Comparison of ENCODE assay signal across 12 cellular contexts in the genomic region with DNA sequence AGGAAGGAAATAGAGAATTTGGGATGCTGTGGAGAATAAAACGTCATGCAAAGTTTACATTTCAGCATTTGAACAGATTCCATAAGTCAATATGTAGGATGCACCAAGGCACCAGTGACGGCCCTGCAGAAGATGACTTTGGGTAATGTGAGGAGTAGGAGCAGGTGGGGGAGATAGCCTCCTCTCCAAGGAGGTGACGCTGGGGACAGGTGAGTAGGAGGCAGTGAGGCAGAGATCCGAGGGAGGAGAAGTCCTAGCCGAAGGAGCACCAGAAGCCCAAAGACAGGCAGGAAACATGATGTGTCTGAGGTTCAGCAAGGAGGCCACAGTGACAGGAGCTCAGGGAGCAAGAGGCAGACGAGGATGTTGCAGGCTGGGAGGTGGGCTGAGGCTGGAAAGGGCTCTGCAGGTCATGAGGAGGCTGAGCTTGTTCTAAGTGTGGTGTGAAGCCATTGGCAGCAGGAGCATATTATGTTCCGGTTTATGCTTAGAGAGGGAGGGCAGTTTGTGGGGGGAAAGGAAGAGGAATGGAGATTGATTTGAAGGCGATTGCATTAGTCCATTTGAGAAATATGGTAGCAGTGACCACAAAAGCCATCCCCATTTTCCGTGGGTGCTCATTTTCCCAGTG. TPM values are rescaled to one million over a fixed set of nuclear protein-coding genes. Genes with fewer than 3 reads are reported as not detected.
DNase-seq lines count a peak whose midpoint lies in the region; ATAC-seq and TF ChIP-seq lines count a peak whose summit lies in the region.
"Had no signal": no experiment of that assay in that cellular context is flagged by ENCODE, and none has a peak within 500 bp of the region (broad histone marks: within the 10 kb centered on the region; RNA-seq: fewer than 3 reads in every experiment).

No MANE protein-coding gene starts in this region.

- WGBS in thyroid gland, 2 donors: 87 to 91% methylated on average over 9 of the region's 9 CpGs

- no peak overlapping the region for H3K27ac ChIP-seq in thyroid gland

- no peaks in the 10 kb centered on the region for H3K36me3 ChIP-seq in thyroid gland

- CTCF ChIA-PET in activated CD4-positive, alpha-beta memory T cell treated with anti-CD3 and anti-CD28 coated beads, Interleukin-2, amount 10 ng/mL, durations not matched to agents 7 days and 5 days (lab: Charles Lee): interaction anchor here (1.6 to 6.1 kb wide), 3 partner anchors 12 to 25 kb away, joined by 10 to 42 read pairs (median 31); no protein-coding TSS in a partner anchor
- CTCF ChIA-PET in Calu3 (lab: Charles Lee): no interaction called here

- H3K27ac Mint-ChIP-seq in activated CD4-positive, alpha-beta memory T cell treated with anti-CD3 and anti-CD28 coated beads, Interleukin-2, amount 10 ng/mL, durations not matched to agents 7 days and 5 days: peak overlapping the region; percentile 96
- peak overlapping the region; percentile 92 to 95 for H3K27ac Mint-ChIP-seq in effector memory CD8-positive, alpha-beta T cell
- peak overlapping the region; percentile 97 for H3K27ac Mint-ChIP-seq in stimulated activated naive CD8-positive, alpha-beta T cell treated with anti-CD3 and anti-CD28 coated beads, Interleukin-15, Interleukin-2, amounts not matched to agents 100 ng/mL and 50 ng/mL, for 24 hours
- no peak overlapping the region for H3K27ac Mint-ChIP-seq in Calu3 (ENCODE audit: unreplicated experiment)

- no peaks in the 10 kb centered on the region for H3K27me3 Mint-ChIP-seq in activated CD4-positive, alpha-beta memory T cell treated with anti-CD3 and anti-CD28 coated beads, Interleukin-2, amount 10 ng/mL, durations not matched to agents 7 days and 5 days
- no peaks in the 10 kb centered on the region for H3K27me3 Mint-ChIP-seq in effector memory CD8-positive, alpha-beta T cell
- H3K27me3 Mint-ChIP-seq in stimulated activated naive CD8-positive, alpha-beta T cell treated with anti-CD3 and anti-CD28 coated beads, Interleukin-15, Interleukin-2, amounts not matched to agents 100 ng/mL and 50 ng/mL, for 24 hours: no peaks in the 10 kb centered on the region
- H3K27me3 Mint-ChIP-seq in Calu3 (ENCODE audit: unreplicated experiment): no peaks in the 10 kb centered on the region

- no peaks in the 10 kb centered on the region for H3K9me3 Mint-ChIP-seq in activated CD4-positive, alpha-beta memory T cell treated with anti-CD3 and anti-CD28 coated beads, Interleukin-2, amount 10 ng/mL, durations not matched to agents 7 days and 5 days
- H3K9me3 Mint-ChIP-seq in effector memory CD8-positive, alpha-beta T cell: no peaks in the 10 kb centered on the region
- no peaks in the 10 kb centered on the region for H3K9me3 Mint-ChIP-seq in stimulated activated naive CD8-positive, alpha-beta T cell treated with anti-CD3 and anti-CD28 coated beads, Interleukin-15, Interleukin-2, amounts not matched to agents 100 ng/mL and 50 ng/mL, for 24 hours
- no peaks in the 10 kb centered on the region for H3K9me3 Mint-ChIP-seq in Calu3 (ENCODE audit: low read depth, unreplicated experiment)

- no peak overlapping the region for H3K4me3 ChIP-seq in thyroid gland (replicated peaks in 1 of 3)
- H3K4me3 ChIP-seq: dorsolateral prefrontal cortex, tibial nerve had no signal

- H3K9me3 ChIP-seq in thyroid gland: no peaks in the 10 kb centered on the region
- H3K9me3 ChIP-seq: tibial nerve had no signal

- intact Hi-C loops in Calu3 (cut with micrococcal nuclease; ENCODE audit: unreplicated experiment) (no loop called here), thyroid gland (cut with DNase I) (no loop called here)

- H3K4me1 ChIP-seq in thyroid gland: no peaks in the 10 kb centered on the region

- H3K4me3 Mint-ChIP-seq in activated CD4-positive, alpha-beta memory T cell treated with anti-CD3 and anti-CD28 coated beads, Interleukin-2, amount 10 ng/mL, durations not matched to agents 7 days and 5 days: peak overlapping the region; percentile 85
- H3K4me3 Mint-ChIP-seq in effector memory CD8-positive, alpha-beta T cell: peak overlapping the region; percentile 93 to 95
- H3K4me3 Mint-ChIP-seq in stimulated activated naive CD8-positive, alpha-beta T cell treated with anti-CD3 and anti-CD28 coated beads, Interleukin-15, Interleukin-2, amounts not matched to agents 100 ng/mL and 50 ng/mL, for 24 hours: peak overlapping the region; percentile 93
- H3K4me3 Mint-ChIP-seq in Calu3 (ENCODE audit: low read depth, unreplicated experiment): no peak overlapping the region

- peaks cover 54% of the 10 kb centered on the region for H3K36me3 Mint-ChIP-seq in activated CD4-positive, alpha-beta memory T cell treated with anti-CD3 and anti-CD28 coated beads, Interleukin-2, amount 10 ng/mL, durations not matched to agents 7 days and 5 days (ENCODE audit: low read depth)
- peaks cover 59% of the 10 kb centered on the region for H3K36me3 Mint-ChIP-seq in effector memory CD8-positive, alpha-beta T cell (ENCODE audit: insufficient read depth)
- H3K36me3 Mint-ChIP-seq in stimulated activated naive CD8-positive, alpha-beta T cell treated with anti-CD3 and anti-CD28 coated beads, Interleukin-15, Interleukin-2, amounts not matched to agents 100 ng/mL and 50 ng/mL, for 24 hours (ENCODE audit: low read depth): peaks cover 63% of the 10 kb centered on the region
- peaks cover 15% of the 10 kb centered on the region for H3K36me3 Mint-ChIP-seq in Calu3 (ENCODE audit: insufficient read depth, unreplicated experiment)

- no peak for TF ChIP-seq CTCF in Calu3 (IDR thresholded peaks at IDR 0.05; ENCODE audit: unreplicated experiment)
- no peak for TF ChIP-seq CTCF in thyroid gland (IDR thresholded peaks at IDR 0.05)

- H3K27me3 ChIP-seq in thyroid gland: no peaks in the 10 kb centered on the region
- H3K27me3 ChIP-seq: dorsolateral prefrontal cortex, tibial nerve had no signal

- peak; percentile 43 for DNase-seq in activated CD4-positive, alpha-beta memory T cell treated with anti-CD3 and anti-CD28 coated beads, Interleukin-2, amount 10 ng/mL, durations not matched to agents 7 days and 5 days
- DNase-seq in effector memory CD8-positive, alpha-beta T cell: no peak
- DNase-seq in GM19240 (ENCODE audit: insufficient read length, low spot score) (no peak), Calu3 (no peak), NCI-H187 (lab: John Stamatoyannopoulos, UW) (no peak), thyroid gland (no peak)
- DNase-seq: DMS153, dorsolateral prefrontal cortex had no signal

- BruUV-seq in Calu3 (replicated peaks; lab: Mats Ljungman, UMichigan): no TSS peak

- H3K4me1 Mint-ChIP-seq in activated CD4-positive, alpha-beta memory T cell treated with anti-CD3 and anti-CD28 coated beads, Interleukin-2, amount 10 ng/mL, durations not matched to agents 7 days and 5 days: peaks cover 77% of the 10 kb centered on the region
- H3K4me1 Mint-ChIP-seq in effector memory CD8-positive, alpha-beta T cell (ENCODE audit: low read depth in 2 of 2): peaks cover 67 to 73% of the 10 kb centered on the region in 2 donors
- H3K4me1 Mint-ChIP-seq in stimulated activated naive CD8-positive, alpha-beta T cell treated with anti-CD3 and anti-CD28 coated beads, Interleukin-15, Interleukin-2, amounts not matched to agents 100 ng/mL and 50 ng/mL, for 24 hours (ENCODE audit: low read depth): peaks cover 88% of the 10 kb centered on the region
- H3K4me1 Mint-ChIP-seq in Calu3 (ENCODE audit: low read depth, unreplicated experiment): no peaks in the 10 kb centered on the region

- POLR2A ChIA-PET in activated CD4-positive, alpha-beta memory T cell treated with anti-CD3 and anti-CD28 coated beads, Interleukin-2, amount 10 ng/mL, durations not matched to agents 7 days and 5 days (lab: Charles Lee): interaction anchor here (1.0 to 19.2 kb wide), 7 partner anchors 14 to 365 kb away, joined by 3 to 715 read pairs (median 5); partner anchors contain the start of gene PARP4

- no peak for TF ChIP-seq POLR2A in thyroid gland (IDR thresholded peaks at IDR 0.05)

- peak; percentile 17 for ATAC-seq in HG02642 (IDR thresholded peaks at IDR 0.05; ENCODE audit: poor library complexity, unreplicated experiment)
- ATAC-seq in effector memory CD8-positive, alpha-beta T cell (replicated peaks): peak; percentile 17

RNA-seq across cellular contexts. Expression of gene C1QTNF9, which starts 55.7 kb away (rescaled TPM):
- not detected for total RNA-seq in activated CD4-positive, alpha-beta memory T cell treated with anti-CD3 and anti-CD28 coated beads, Interleukin-2, amount 10 ng/mL, durations not matched to agents 7 days and 5 days
- total RNA-seq in Calu3 (2022) (not detected in 2 replicates), thyroid gland (not detected)
- total RNA-seq: OCI-LY7 had no signal
